In genomic region chr16:7016986-7017385, GRCh38 we compare ENCODE assay signal across 18 cellular contexts.
DNase-seq lines count a peak whose midpoint lies in the region; ATAC-seq lines count a peak whose summit lies in the region.
"Had no signal": no experiment of that assay in that cellular context is flagged by ENCODE, and none has a peak within 500 bp of the region (broad histone marks: within the 10 kb centered on the region; RNA-seq: fewer than 3 reads in every experiment).

No MANE protein-coding gene starts in this region.

- intact Hi-C loops in activated CD4-positive, alpha-beta T cell treated with anti-CD3 and anti-CD28 coated beads, Interleukin-2, amount 10 ng/mL, durations not matched to agents 24 days and 14 days (cut with micrococcal nuclease), result no loop called here

- no peak overlapping the region for H3K4me3 Mint-ChIP-seq in activated CD4-positive, alpha-beta T cell treated with anti-CD3 and anti-CD28 coated beads, Interleukin-2, amount 10 ng/mL, durations not matched to agents 24 days and 14 days
- H3K4me3 Mint-ChIP-seq: B cell; CD4-positive, alpha-beta T cell; CD8-positive, alpha-beta T cell had no signal

- H3K36me3 Mint-ChIP-seq in activated CD4-positive, alpha-beta T cell treated with anti-CD3 and anti-CD28 coated beads, Interleukin-2, amount 10 ng/mL, durations not matched to agents 24 days and 14 days (ENCODE audit: low read depth), result no peaks in the 10 kb centered on the region
- H3K36me3 Mint-ChIP-seq: CD8-positive, alpha-beta T cell had no signal

- DNase-seq in NCI-H2171 treated with DMSO at 0.1 percent for 48 hours (lab: John Stamatoyannopoulos, UW) (peak; percentile 13), NCI-H2171 (lab: John Stamatoyannopoulos, UW) (no peak), NCI-H1694 treated with DMSO at 0.1 percent for 48 hours (lab: John Stamatoyannopoulos, UW) (peak; percentile 63), middle frontal gyrus (ENCODE audit: extremely low spot score, low spot score) (peak; percentile 46), superior temporal gyrus (ENCODE audit: extremely low spot score) (peak; percentile 61)
- no peak for DNase-seq in activated CD4-positive, alpha-beta T cell treated with anti-CD3 and anti-CD28 coated beads, Interleukin-2, amount 10 ng/mL, durations not matched to agents 24 days and 14 days
- DNase-seq: AML-193; Caco-2; Calu3; CD4-positive, alpha-beta T cell; CD8-positive, alpha-beta T cell; DMS79 treated with DMSO at 0.1 percent for 48 hours; GDM1 had no signal

- H3K27ac Mint-ChIP-seq in activated CD4-positive, alpha-beta T cell treated with anti-CD3 and anti-CD28 coated beads, Interleukin-2, amount 10 ng/mL, durations not matched to agents 24 days and 14 days, result no peak overlapping the region
- H3K27ac Mint-ChIP-seq: B cell; CD4-positive, alpha-beta T cell; CD8-positive, alpha-beta T cell had no signal

- no peak for ATAC-seq in GM19023 (IDR thresholded peaks at IDR 0.05; ENCODE audit: unreplicated experiment)
- no peak for ATAC-seq in GM21447 (IDR thresholded peaks at IDR 0.05; ENCODE audit: unreplicated experiment)
- ATAC-seq: A549; CD8-positive, alpha-beta T cell; GM12878 had no signal

- H3K4me1 Mint-ChIP-seq in activated CD4-positive, alpha-beta T cell treated with anti-CD3 and anti-CD28 coated beads, Interleukin-2, amount 10 ng/mL, durations not matched to agents 24 days and 14 days, result no peaks in the 10 kb centered on the region
- H3K4me1 Mint-ChIP-seq: B cell had no signal

- H3K27me3 Mint-ChIP-seq in activated CD4-positive, alpha-beta T cell treated with anti-CD3 and anti-CD28 coated beads, Interleukin-2, amount 10 ng/mL, durations not matched to agents 24 days and 14 days, result no peaks in the 10 kb centered on the region
- H3K27me3 Mint-ChIP-seq: B cell; CD4-positive, alpha-beta T cell had no signal

- H3K9me3 Mint-ChIP-seq in activated CD4-positive, alpha-beta T cell treated with anti-CD3 and anti-CD28 coated beads, Interleukin-2, amount 10 ng/mL, durations not matched to agents 24 days and 14 days, result peaks cover 7% of the 10 kb centered on the region

Comparison
In these comparisons a context has a peak if more than half of its experiments do, and no peak if none do; other contexts are left out.
1. DNase-seq: peak in NCI-H2171 treated with DMSO at 0.1 percent for 48 hours (single experiment), NCI-H1694 treated with DMSO at 0.1 percent for 48 hours (single experiment), middle frontal gyrus (single experiment) and superior temporal gyrus (single experiment); none in NCI-H2171 (single experiment) and activated CD4-positive, alpha-beta T cell treated with anti-CD3 and anti-CD28 coated beads, Interleukin-2, amount 10 ng/mL, durations not matched to agents 24 days and 14 days (single experiment).